Comparison of ENCODE assay signal across 8 cellular contexts in genomic region chr2:8544786-8545631, GRCh38.
DNase-seq lines count a peak whose midpoint lies in the region; ATAC-seq, FAIRE-seq and TF ChIP-seq lines count a peak whose summit lies in the region.

No MANE protein-coding gene starts in this region.

- H3K4me1 ChIP-seq in BE2C (peaks cover 30% of the 10 kb centered on the region), skeletal muscle tissue (ENCODE audit: control insufficient read depth in 3 of 3, insufficient read depth in 3 of 3, low read length in 3 of 3) (peaks cover 11 to 21% (median 15%) of the 10 kb centered on the region in 3 donors)

- H3K9ac ChIP-seq in skeletal muscle tissue (ENCODE audit: low read depth in 1 of 3, low read length in 3 of 3), result peak overlapping the region in 2 of 3 donors; percentile 8

- peak; percentile 62 for TF ChIP-seq CTCF in BE2C (IDR thresholded peaks at IDR 0.05; ENCODE audit: low read depth, low read length)

- H3K27me3 ChIP-seq in BE2C, result no peaks in the 10 kb centered on the region
- peaks cover 0 to 3% (median 0%) of the 10 kb centered on the region in 3 donors for H3K27me3 ChIP-seq in skeletal muscle tissue (ENCODE audit: control insufficient read depth in 3 of 3, insufficient read depth in 3 of 3, low read length in 3 of 3)

- DNase-seq in BE2C (peak; percentile 90), GM19238 (ENCODE audit: insufficient read length, low spot score) (peak; percentile 68), RCC 7860 (ENCODE audit: low spot score) (peak; percentile 59), activated T-helper 1 cell treated with Interleukin-2 at 50 U/mL for 16 hours (ENCODE audit: low read depth) (peak; percentile 74), Right ventricle myocardium inferior (ENCODE audit: missing footprints) (peak; percentile 79), kidney tubule cell (ENCODE audit: low spot score) (no peak)

- H3K9me3 ChIP-seq in BE2C (no peaks in the 10 kb centered on the region), skeletal muscle tissue (ENCODE audit: control insufficient read depth in 3 of 3, low read length in 3 of 3) (no peaks in the 10 kb centered on the region)

- H3K4me3 ChIP-seq in BE2C (ENCODE audit: low read depth, low read length), result no peak overlapping the region
- H3K4me3 ChIP-seq in skeletal muscle tissue (ENCODE audit: low read length in 3 of 3), result no peak overlapping the region

- FAIRE-seq in RCC 7860 (lab: Jason Lieb, UNC), result no peak

- H3K27ac ChIP-seq in skeletal muscle tissue (ENCODE audit: low read depth, low read length), result peak overlapping the region; percentile 25

- intact Hi-C loops in Right ventricle myocardium inferior (cut with DNase I), result no loop called here

- ATAC-seq in HG03196 (IDR thresholded peaks at IDR 0.05; ENCODE audit: unreplicated experiment) (peak; percentile 45), Right ventricle myocardium inferior (peak; percentile 75)

- no peaks in the 10 kb centered on the region for H3K36me3 ChIP-seq in BE2C
- no peaks in the 10 kb centered on the region for H3K36me3 ChIP-seq in skeletal muscle tissue (ENCODE audit: control insufficient read depth in 3 of 3, insufficient read depth in 3 of 3, low read length in 3 of 3)
